In the genomic region with DNA sequence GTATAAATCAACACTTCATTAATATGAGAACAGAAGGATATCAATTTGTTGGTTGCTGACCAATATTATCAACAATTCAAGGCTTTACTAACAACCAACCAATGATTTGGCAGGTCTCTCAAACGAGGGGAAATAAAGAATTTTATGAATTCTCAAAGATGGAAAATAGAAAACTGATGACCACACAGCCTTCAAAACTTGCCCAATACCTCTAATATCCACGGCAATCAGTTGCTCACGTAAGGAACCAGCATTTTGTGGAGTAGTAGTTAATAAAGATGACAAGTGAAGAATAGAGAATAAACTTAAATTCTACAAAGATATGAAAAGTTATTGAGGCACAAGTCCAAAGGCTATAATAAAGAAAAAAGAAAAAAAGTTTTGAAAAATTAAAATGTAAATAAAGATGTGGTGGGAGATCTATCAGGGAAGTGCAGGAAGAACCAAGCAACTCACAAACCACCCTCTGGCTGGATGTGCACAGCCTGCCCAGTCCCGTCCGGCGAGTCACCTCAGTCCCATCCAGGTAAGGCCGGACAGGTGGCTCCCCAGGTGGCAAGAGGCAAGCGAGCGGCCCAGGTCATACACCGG, we compare ENCODE assay signal across 8 cellular contexts. TPM values are rescaled to one million over a fixed set of nuclear protein-coding genes. Genes with fewer than 3 reads are reported as not detected.
DNase-seq lines count a peak whose midpoint lies in the region; ATAC-seq and TF ChIP-seq lines count a peak whose summit lies in the region.

No MANE protein-coding gene starts in this region.

- no peak for TF ChIP-seq EP300 in sigmoid colon (IDR thresholded peaks at IDR 0.05)

- DNase-seq in fibroblast of peridontal ligament (ENCODE audit: extremely low read depth) (peak; percentile 19), sigmoid colon (no peak), NCI-H187 (lab: John Stamatoyannopoulos, UW) (no peak), NCI-H1930 (lab: John Stamatoyannopoulos, UW) (no peak), NAMALWA (ENCODE audit: low spot score) (no peak)

- TF ChIP-seq CTCF in sigmoid colon (IDR thresholded peaks at IDR 0.05), result no peak

- no peaks in the 10 kb centered on the region for H3K9me3 ChIP-seq in sigmoid colon

- H3K36me3 ChIP-seq in sigmoid colon, result no peaks in the 10 kb centered on the region

- 3 to 17% methylated on average over 10 of the region's 10 CpGs for WGBS in sigmoid colon, 2 donors

- ATAC-seq in GM19328 (IDR thresholded peaks at IDR 0.05; ENCODE audit: unreplicated experiment) (peak; percentile 26), SK-N-SH treated with all-trans-retinoic acid at 6 μM for 48 hours (peak; percentile 63), GM18867 (IDR thresholded peaks at IDR 0.05; ENCODE audit: unreplicated experiment) (no peak)

- intact Hi-C loops in sigmoid colon (cut with DNase I), result loop anchor here (5.0 to 10.0 kb wide), 4 partner anchors 53 to 570 kb away; a partner anchor contains a TSS

- H3K4me1 ChIP-seq in sigmoid colon, result peaks cover 0 to 45% (median 37%) of the 10 kb centered on the region in 4 donors

- peak overlapping the region; percentile 63 to 95 (median 70) for H3K4me3 ChIP-seq in sigmoid colon

- no peak for TF ChIP-seq POLR2A in sigmoid colon (IDR thresholded peaks at IDR 0.05)

- peak overlapping the region; percentile 87 to 97 (median 95) for H3K27ac ChIP-seq in sigmoid colon

- no peaks in the 10 kb centered on the region for H3K27me3 ChIP-seq in sigmoid colon

TF ChIP-seq in SK-N-SH treated with all-trans-retinoic acid at 6 μM for 48 hours, 23 proteins besides CTCF, POLR2A, EP300 and RAD21:
- TF ChIP-seq CSDC2 (CRISPR knock-in tag; IDR thresholded peaks at IDR 0.05), result no peak
- TF ChIP-seq, protein P1, sequence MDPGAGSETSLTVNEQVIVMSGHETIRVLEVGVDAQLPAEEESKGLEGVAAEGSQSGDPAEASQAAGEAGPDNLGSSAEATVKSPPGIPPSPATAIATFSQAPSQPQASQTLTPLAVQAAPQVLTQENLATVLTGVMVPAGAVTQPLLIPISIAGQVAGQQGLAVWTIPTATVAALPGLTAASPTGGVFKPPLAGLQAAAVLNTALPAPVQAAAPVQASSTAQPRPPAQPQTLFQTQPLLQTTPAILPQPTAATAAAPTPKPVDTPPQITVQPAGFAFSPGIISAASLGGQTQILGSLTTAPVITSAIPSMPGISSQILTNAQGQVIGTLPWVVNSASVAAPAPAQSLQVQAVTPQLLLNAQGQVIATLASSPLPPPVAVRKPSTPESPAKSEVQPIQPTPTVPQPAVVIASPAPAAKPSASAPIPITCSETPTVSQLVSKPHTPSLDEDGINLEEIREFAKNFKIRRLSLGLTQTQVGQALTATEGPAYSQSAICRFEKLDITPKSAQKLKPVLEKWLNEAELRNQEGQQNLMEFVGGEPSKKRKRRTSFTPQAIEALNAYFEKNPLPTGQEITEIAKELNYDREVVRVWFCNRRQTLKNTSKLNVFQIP (CRISPR knock-in tag; IDR thresholded peaks at IDR 0.05; ENCODE audit: borderline replicate concordance, low read depth), result no peak
- TF ChIP-seq RARB (CRISPR knock-in tag; IDR thresholded peaks at IDR 0.05), result no peak
- no peak for TF ChIP-seq ZNF565 (CRISPR knock-in tag; conservative IDR thresholded peaks at IDR 0.05; ENCODE audit: low read depth)
- no peak for TF ChIP-seq ESRRG (CRISPR knock-in tag; IDR thresholded peaks at IDR 0.05)
- no peak for TF ChIP-seq SNAI2 (CRISPR knock-in tag; IDR thresholded peaks at IDR 0.05)
- TF ChIP-seq ZNF8 (CRISPR knock-in tag; IDR thresholded peaks at IDR 0.05), result no peak
- TF ChIP-seq TCF4 (CRISPR knock-in tag; IDR thresholded peaks at IDR 0.05; ENCODE audit: borderline replicate concordance), result no peak
- TF ChIP-seq, protein P2, sequence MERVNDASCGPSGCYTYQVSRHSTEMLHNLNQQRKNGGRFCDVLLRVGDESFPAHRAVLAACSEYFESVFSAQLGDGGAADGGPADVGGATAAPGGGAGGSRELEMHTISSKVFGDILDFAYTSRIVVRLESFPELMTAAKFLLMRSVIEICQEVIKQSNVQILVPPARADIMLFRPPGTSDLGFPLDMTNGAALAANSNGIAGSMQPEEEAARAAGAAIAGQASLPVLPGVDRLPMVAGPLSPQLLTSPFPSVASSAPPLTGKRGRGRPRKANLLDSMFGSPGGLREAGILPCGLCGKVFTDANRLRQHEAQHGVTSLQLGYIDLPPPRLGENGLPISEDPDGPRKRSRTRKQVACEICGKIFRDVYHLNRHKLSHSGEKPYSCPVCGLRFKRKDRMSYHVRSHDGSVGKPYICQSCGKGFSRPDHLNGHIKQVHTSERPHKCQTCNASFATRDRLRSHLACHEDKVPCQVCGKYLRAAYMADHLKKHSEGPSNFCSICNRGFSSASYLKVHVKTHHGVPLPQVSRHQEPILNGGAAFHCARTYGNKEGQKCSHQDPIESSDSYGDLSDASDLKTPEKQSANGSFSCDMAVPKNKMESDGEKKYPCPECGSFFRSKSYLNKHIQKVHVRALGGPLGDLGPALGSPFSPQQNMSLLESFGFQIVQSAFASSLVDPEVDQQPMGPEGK (CRISPR knock-in tag; IDR thresholded peaks at IDR 0.05; ENCODE audit: borderline replicate concordance), result no peak
- no peak for TF ChIP-seq ZNF70 (CRISPR knock-in tag; IDR thresholded peaks at IDR 0.05)
- TF ChIP-seq OSR1 (CRISPR knock-in tag; IDR thresholded peaks at IDR 0.05), result no peak
- TF ChIP-seq GLIS3 (CRISPR knock-in tag; IDR thresholded peaks at IDR 0.05), result no peak
- TF ChIP-seq, protein P3, sequence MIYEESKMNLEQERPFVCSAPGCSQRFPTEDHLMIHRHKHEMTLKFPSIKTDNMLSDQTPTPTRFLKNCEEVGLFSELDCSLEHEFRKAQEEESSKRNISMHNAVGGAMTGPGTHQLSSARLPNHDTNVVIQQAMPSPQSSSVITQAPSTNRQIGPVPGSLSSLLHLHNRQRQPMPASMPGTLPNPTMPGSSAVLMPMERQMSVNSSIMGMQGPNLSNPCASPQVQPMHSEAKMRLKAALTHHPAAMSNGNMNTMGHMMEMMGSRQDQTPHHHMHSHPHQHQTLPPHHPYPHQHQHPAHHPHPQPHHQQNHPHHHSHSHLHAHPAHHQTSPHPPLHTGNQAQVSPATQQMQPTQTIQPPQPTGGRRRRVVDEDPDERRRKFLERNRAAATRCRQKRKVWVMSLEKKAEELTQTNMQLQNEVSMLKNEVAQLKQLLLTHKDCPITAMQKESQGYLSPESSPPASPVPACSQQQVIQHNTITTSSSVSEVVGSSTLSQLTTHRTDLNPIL (CRISPR knock-in tag; IDR thresholded peaks at IDR 0.05; ENCODE audit: low read depth), result no peak
- TF ChIP-seq PPARA (CRISPR knock-in tag; IDR thresholded peaks at IDR 0.05; ENCODE audit: borderline replicate concordance), result no peak

RNA-seq across cellular contexts. Expression of a gene that starts 0.8 kb away (rescaled TPM):
- total RNA-seq in sigmoid colon, result 10 to 100 TPM; 39.9 to 57.8 (median 45.7) TPM
- 10 to 100 TPM in 1 of 3 donors, 1 to 10 TPM in 2; 7.2 to 10.4 (median 9.2) TPM for polyA plus RNA-seq in sigmoid colon
